Comparison of ENCODE assay signal across 8 cellular contexts in genomic region chr17:80474231-80474932, GRCh38. TPM values are rescaled to one million over a fixed set of nuclear protein-coding genes. Genes with fewer than 3 reads are reported as not detected.
A peak's percentile ranks its signal among the peaks of the same experiment; 100 is the strongest.
DNase-seq lines count a peak whose midpoint lies in the region; ATAC-seq and TF ChIP-seq lines count a peak whose summit lies in the region.

No MANE protein-coding gene starts in this region.

- no peaks in the 10 kb centered on the region for H3K36me3 ChIP-seq in mucosa of descending colon (ENCODE audit: low read depth)

- peak overlapping the region; percentile 81 to 94 (median 84) for H3K4me3 Mint-ChIP-seq in brain

- peaks cover 11% of the 10 kb centered on the region for H3K4me1 Mint-ChIP-seq in brain

- peaks cover 34% of the 10 kb centered on the region for H3K4me1 ChIP-seq in mucosa of descending colon (ENCODE audit: low read depth)

- H3K27ac Mint-ChIP-seq in brain, result peak overlapping the region; percentile 57 to 95 (median 67)

- peaks cover 0 to 4% (median 0%) of the 10 kb centered on the region in 5 experiments for H3K9me3 Mint-ChIP-seq in brain

- H3K36me3 Mint-ChIP-seq in brain, result no peaks in the 10 kb centered on the region

- DNase-seq in 8988T, result peak; percentile 79
- peak; percentile 47 for DNase-seq in EH (ENCODE audit: low read depth)
- DNase-seq in NCI-H82 (lab: John Stamatoyannopoulos, UW), result peak; percentile 70
- no peak for DNase-seq in mucosa of descending colon
- DNase-seq in GM20000 (ENCODE audit: low spot score), result no peak

- peak; percentile 18 for ATAC-seq in mucosa of descending colon
- no peak for ATAC-seq in GM21447 (IDR thresholded peaks at IDR 0.05; ENCODE audit: unreplicated experiment)
- no peak for ATAC-seq in HG03175 (IDR thresholded peaks at IDR 0.05; ENCODE audit: unreplicated experiment)

- H3K9me3 ChIP-seq in mucosa of descending colon, result no peaks in the 10 kb centered on the region

- no peak overlapping the region for H3K4me3 ChIP-seq in mucosa of descending colon

- TF ChIP-seq CTCF in brain (conservative IDR thresholded peaks at IDR 0.05) (peak; percentile 28 to 64), mucosa of descending colon (IDR thresholded peaks at IDR 0.05) (no peak), GM20000 (IDR thresholded peaks at IDR 0.05; ENCODE audit: extremely low read depth, missing control alignments) (no peak)

- H3K27me3 Mint-ChIP-seq in brain, result peaks cover 65% of the 10 kb centered on the region

- intact Hi-C loops in mucosa of descending colon (cut with DNase I, micrococcal nuclease), result no loop called here

RNA-seq across cellular contexts. Expression of gene NPTX1, which starts 2.0 kb away (rescaled TPM):
- 22.4 TPM for polyA plus RNA-seq in brain (ENCODE audit: insufficient read depth, low read depth, low replicate concordance)
- 10 to 100 TPM in 1 of 3 donors, 1 to 10 TPM in 1, under 1 TPM in 1; 0.51 to 95.0 (median 2.0) TPM for total RNA-seq in mucosa of descending colon

RNA-seq across cellular contexts. Expression of gene ENDOV, which starts 59.4 kb away (rescaled TPM):
- 32.0 TPM for polyA plus RNA-seq in brain (ENCODE audit: insufficient read depth, low read depth, low replicate concordance)
- total RNA-seq in mucosa of descending colon, result 10 to 100 TPM; 24.1 to 29.7 (median 24.9) TPM

Comparison
In these comparisons a context has a peak if more than half of its experiments do, and no peak if none do; other contexts are left out.
1. DNase-seq: peak in 8988T (single experiment), EH (single experiment) and NCI-H82 (single experiment); none in mucosa of descending colon (0 of 3) and GM20000 (single experiment).
2. CTCF ChIP-seq: peak in brain (2 of 2); none in mucosa of descending colon (single experiment) and GM20000 (single experiment).